1 cellular context compared by ENCODE assay signal in genomic region chr1:92087542-92087941, GRCh38.
TF ChIP-seq lines count a peak whose summit lies in the region.

No MANE protein-coding gene starts in this region.

TF ChIP-seq in HEK293, 187 proteins besides CTCF, POLR2A, EP300 and RAD21 (continued from another document):
- TF ChIP-seq KLF16 (tag by site-specific recombination; IDR thresholded peaks at IDR 0.05) (0 out of 2 replicates have a peak, but pooled peaks have one; percentile 36), FEZF1 (tag by site-specific recombination; IDR thresholded peaks at IDR 0.05) (peak; percentile 77), ZNF184 (tag by site-specific recombination; IDR thresholded peaks at IDR 0.05) (peak; percentile 29; the same call in 1 of the 2 replicates), ZNF302 (tag by site-specific recombination; IDR thresholded peaks at IDR 0.05; ENCODE audit: low read depth) (no peak), ZNF639 (tag by site-specific recombination; IDR thresholded peaks at IDR 0.05) (peak; percentile 62), ZNF843 (tag by site-specific recombination; IDR thresholded peaks at IDR 0.05) (peak; percentile 92), ZBTB21 (tag by site-specific recombination; IDR thresholded peaks at IDR 0.05) (peak; percentile 36; the same call in 1 of the 2 replicates), SP7 (tag by site-specific recombination; IDR thresholded peaks at IDR 0.05) (peak; percentile 66), ZNF449 (tag by site-specific recombination; IDR thresholded peaks at IDR 0.05) (no peak), BCL11B (tag by site-specific recombination; IDR thresholded peaks at IDR 0.05; ENCODE audit: low read depth) (peak; percentile 51; the same call in 1 of the 2 replicates), ZBTB8A (tag by site-specific recombination; IDR thresholded peaks at IDR 0.05) (no peak), ZNF248 (tag by site-specific recombination; IDR thresholded peaks at IDR 0.05) (no peak), ZNF692 (tag by site-specific recombination; IDR thresholded peaks at IDR 0.05) (peak; percentile 55; the same call in 1 of the 2 replicates), ZNF530 (tag by site-specific recombination; IDR thresholded peaks at IDR 0.05; ENCODE audit: low read depth) (no peak), ZNF324 (tag by site-specific recombination; IDR thresholded peaks at IDR 0.05) (no peak), ZNF211 (tag by site-specific recombination; IDR thresholded peaks at IDR 0.05; ENCODE audit: low read depth) (no peak), ZBTB17 (tag by site-specific recombination; IDR thresholded peaks at IDR 0.05) (peak; percentile 42), ZBTB11 (tag by site-specific recombination; conservative IDR thresholded peaks at IDR 0.05; ENCODE audit: low read depth) (no peak; the same call in 1 of the 2 replicates), ZEB2 (tag by site-specific recombination; IDR thresholded peaks at IDR 0.05) (peak; percentile 88), TSHZ1 (tag by site-specific recombination; IDR thresholded peaks at IDR 0.05; ENCODE audit: borderline replicate concordance) (peak; percentile 79; the same call in 1 of the 2 replicates), ZNF501 (tag by site-specific recombination; IDR thresholded peaks at IDR 0.05) (peak; percentile 53; the same call in 1 of the 2 replicates), ZNF518A (tag by site-specific recombination; conservative IDR thresholded peaks at IDR 0.05; ENCODE audit: low read depth) (peak; percentile 40; the same call in 1 of the 2 replicates), ZNF660 (tag by site-specific recombination; IDR thresholded peaks at IDR 0.05) (0 out of 2 replicates have a peak, but pooled peaks have one; percentile 34), ZBTB6 (tag by site-specific recombination; IDR thresholded peaks at IDR 0.05) (no peak), MYNN (tag by site-specific recombination; IDR thresholded peaks at IDR 0.05; ENCODE audit: borderline replicate concordance) (no peak), KLF8 (tag by site-specific recombination; IDR thresholded peaks at IDR 0.05) (peak; percentile 33; the same call in 1 of the 2 replicates)
